18 cellular contexts compared by ENCODE assay signal in genomic region chr3:36701249-36701572, GRCh38.
A peak's percentile ranks its signal among the peaks of the same experiment; 100 is the strongest.
DNase-seq lines count a peak whose midpoint lies in the region; ATAC-seq, FAIRE-seq and TF ChIP-seq lines count a peak whose summit lies in the region.
"Had no signal": no experiment of that assay in that cellular context is flagged by ENCODE, and none has a peak within 500 bp of the region (broad histone marks: within the 10 kb centered on the region; RNA-seq: fewer than 3 reads in every experiment).

No MANE protein-coding gene starts in this region.

- H3K4me1 Mint-ChIP-seq in astrocyte (ENCODE audit: low read depth, unreplicated experiment) (peaks cover 3% of the 10 kb centered on the region), Caco-2 (ENCODE audit: low read depth, unreplicated experiment) (no peaks in the 10 kb centered on the region)
- H3K4me1 Mint-ChIP-seq: activated CD4-positive, alpha-beta T cell treated with anti-CD3 and anti-CD28 coated beads for 36 hours; CD14-positive monocyte; stimulated activated effector memory CD8-positive, alpha-beta T cell treated with anti-CD3 and anti-CD28 coated beads, Interleukin-12 subunit alpha, Interleukin-12 subunit beta, amount 100 ng/mL, for 72 hours had no signal

- POLR2A ChIA-PET in Caco-2 (lab: Charles Lee) = no interaction called here

- H3K9ac ChIP-seq in astrocyte (ENCODE audit: low read length) = peak overlapping the region; percentile 46
- no peak overlapping the region for H3K9ac ChIP-seq in neural cell (ENCODE audit: low read length)

- H3K27ac ChIP-seq in astrocyte (ENCODE audit: low read depth, low read length) (peak overlapping the region; percentile 6), neural cell (ENCODE audit: low read length) (no peak overlapping the region)
- H3K27ac ChIP-seq: heart right ventricle, right lobe of liver, upper lobe of left lung had no signal

- H4K20me1 ChIP-seq in astrocyte (ENCODE audit: insufficient read depth, low read length) = no peaks in the 10 kb centered on the region
- no peaks in the 10 kb centered on the region for H4K20me1 ChIP-seq in neural cell (ENCODE audit: insufficient read depth)

- BruUV-seq in Caco-2 (replicated peaks; lab: Mats Ljungman, UMichigan) = no TSS peak

- no peak for TF ChIP-seq RAD21 in neural cell (conservative IDR thresholded peaks at IDR 0.05)

- H2AFZ ChIP-seq in astrocyte (ENCODE audit: low read depth, low read length) = no peak overlapping the region
- H2AFZ ChIP-seq in neural cell (ENCODE audit: low read depth, low read length) = no peak overlapping the region

- H3K27me3 ChIP-seq in astrocyte (ENCODE audit: insufficient read depth, low read length) (no peaks in the 10 kb centered on the region), neural cell (ENCODE audit: insufficient read depth, low read depth, low read length) (no peaks in the 10 kb centered on the region), Caco-2 (replicated peaks; ENCODE audit: control insufficient read depth, insufficient read depth, low read length) (no peaks in the 10 kb centered on the region)
- H3K27me3 ChIP-seq: heart right ventricle, right lobe of liver, upper lobe of left lung had no signal

- H3K79me2 ChIP-seq in astrocyte (ENCODE audit: insufficient read depth, low read length) = no peaks in the 10 kb centered on the region
- no peaks in the 10 kb centered on the region for H3K79me2 ChIP-seq in neural cell (replicated peaks; ENCODE audit: insufficient read depth, low read length)

- CTCF ChIA-PET in Caco-2 (lab: Charles Lee) = no interaction called here

- intact Hi-C loops in Caco-2 (cut with micrococcal nuclease; ENCODE audit: unreplicated experiment) = loop anchor here (1.0 to 2.0 kb wide), 6 partner anchors 100 to 735 kb away; no protein-coding TSS in a partner anchor

- peak; percentile 14 for DNase-seq in DMS79 (lab: John Stamatoyannopoulos, UW)
- peak; percentile 84 for DNase-seq in NCI-H1105 treated with DMSO at 0.1 percent for 48 hours (lab: John Stamatoyannopoulos, UW)
- no peak for DNase-seq in astrocyte (ENCODE audit: low read depth)
- DNase-seq in Caco-2 = no peak
- no peak for DNase-seq in ureter (ENCODE audit: low spot score)
- DNase-seq: activated T-cell treated with anti-CD3 and anti-CD28 coated beads, Interleukin-2, amount 50 U/mL, for 4 hours had no signal

- peak overlapping the region; percentile 6 for H3K4me2 ChIP-seq in astrocyte (ENCODE audit: low read length)
- no peak overlapping the region for H3K4me2 ChIP-seq in neural cell (ENCODE audit: low read length)

- H3K36me3 Mint-ChIP-seq in astrocyte (ENCODE audit: low read depth, unreplicated experiment) (no peaks in the 10 kb centered on the region), Caco-2 (ENCODE audit: insufficient read depth, unreplicated experiment) (no peaks in the 10 kb centered on the region)
- H3K36me3 Mint-ChIP-seq: CD14-positive monocyte; stimulated activated effector memory CD8-positive, alpha-beta T cell treated with anti-CD3 and anti-CD28 coated beads, Interleukin-12 subunit alpha, Interleukin-12 subunit beta, amount 100 ng/mL, for 72 hours had no signal

- no peaks in the 10 kb centered on the region for H3K36me3 ChIP-seq in astrocyte (ENCODE audit: insufficient read depth, low read length)
- no peaks in the 10 kb centered on the region for H3K36me3 ChIP-seq in neural cell (ENCODE audit: insufficient read depth, low read length)
- no peaks in the 10 kb centered on the region for H3K36me3 ChIP-seq in Caco-2 (ENCODE audit: control insufficient read depth, insufficient read depth, low read length)
- H3K36me3 ChIP-seq: heart right ventricle, right lobe of liver, upper lobe of left lung had no signal

- H3K9me3 ChIP-seq in astrocyte (ENCODE audit: insufficient read depth, low read depth, low read length) = no peaks in the 10 kb centered on the region
- H3K9me3 ChIP-seq in neural cell (ENCODE audit: low read length) = no peaks in the 10 kb centered on the region
- H3K9me3 ChIP-seq in Caco-2 = no peaks in the 10 kb centered on the region
- H3K9me3 ChIP-seq: heart right ventricle, mucosa of descending colon, right lobe of liver, upper lobe of left lung had no signal

- H3K9me3 Mint-ChIP-seq in astrocyte (ENCODE audit: unreplicated experiment) = peaks cover 1% of the 10 kb centered on the region
- no peaks in the 10 kb centered on the region for H3K9me3 Mint-ChIP-seq in Caco-2 (ENCODE audit: unreplicated experiment)
- H3K9me3 Mint-ChIP-seq: activated T-cell treated with anti-CD3 and anti-CD28 coated beads, Interleukin-2, amount 50 U/mL, for 4 hours; stimulated activated effector memory CD8-positive, alpha-beta T cell treated with anti-CD3 and anti-CD28 coated beads, Interleukin-12 subunit alpha, Interleukin-12 subunit beta, amount 100 ng/mL, for 72 hours; T-helper 2 cell treated with Interferon-gamma antibody and Interleukin-4, amounts not matched to agents 5 μg/mL and 100 μg/mL, for 36 hours had no signal

- TF ChIP-seq EP300 in neural cell (conservative IDR thresholded peaks at IDR 0.05; ENCODE audit: poor library complexity, severe bottlenecking) = no peak

- no peak overlapping the region for H3K27ac Mint-ChIP-seq in astrocyte (ENCODE audit: unreplicated experiment)
- no peak overlapping the region for H3K27ac Mint-ChIP-seq in Caco-2 (ENCODE audit: unreplicated experiment)
- H3K27ac Mint-ChIP-seq: activated CD4-positive, alpha-beta T cell treated with anti-CD3 and anti-CD28 coated beads for 36 hours; CD14-positive monocyte; stimulated activated effector memory CD8-positive, alpha-beta T cell treated with anti-CD3 and anti-CD28 coated beads, Interleukin-12 subunit alpha, Interleukin-12 subunit beta, amount 100 ng/mL, for 72 hours; T-helper 2 cell treated with Interferon-gamma antibody and Interleukin-4, amounts not matched to agents 5 μg/mL and 100 μg/mL, for 36 hours had no signal

- H3K9me2 ChIP-seq in neural cell (ENCODE audit: insufficient read depth, low read length) = no peaks in the 10 kb centered on the region

- no peak for ATAC-seq in GM21576 (IDR thresholded peaks at IDR 0.05; ENCODE audit: unreplicated experiment)
- ATAC-seq in GM19324 (IDR thresholded peaks at IDR 0.05; ENCODE audit: low FRiP score, unreplicated experiment) = no peak

- H3K4me3 ChIP-seq in astrocyte (ENCODE audit: insufficient read depth, low read depth, low read length) (no peak overlapping the region), neural cell (ENCODE audit: low read length) (no peak overlapping the region), Caco-2 (ENCODE audit: low read depth, low read length) (no peak overlapping the region)
- H3K4me3 ChIP-seq: heart right ventricle, lung, mucosa of descending colon, right lobe of liver, upper lobe of left lung had no signal

- no peaks in the 10 kb centered on the region for H3K27me3 Mint-ChIP-seq in astrocyte (ENCODE audit: low read depth, unreplicated experiment)
- no peaks in the 10 kb centered on the region for H3K27me3 Mint-ChIP-seq in Caco-2 (ENCODE audit: insufficient read depth, unreplicated experiment)

- no peak overlapping the region for H3K4me3 Mint-ChIP-seq in astrocyte (ENCODE audit: unreplicated experiment)
- no peak overlapping the region for H3K4me3 Mint-ChIP-seq in Caco-2 (ENCODE audit: unreplicated experiment)
- H3K4me3 Mint-ChIP-seq: activated CD4-positive, alpha-beta T cell treated with anti-CD3 and anti-CD28 coated beads for 36 hours; activated T-cell treated with anti-CD3 and anti-CD28 coated beads, Interleukin-2, amount 50 U/mL, for 4 hours; CD14-positive monocyte; stimulated activated effector memory CD8-positive, alpha-beta T cell treated with anti-CD3 and anti-CD28 coated beads, Interleukin-12 subunit alpha, Interleukin-12 subunit beta, amount 100 ng/mL, for 72 hours; T-helper 2 cell treated with Interferon-gamma antibody and Interleukin-4, amounts not matched to agents 5 μg/mL and 100 μg/mL, for 36 hours had no signal

- no peaks in the 10 kb centered on the region for H3F3A ChIP-seq in neural cell (ENCODE audit: insufficient read depth, low read length, poor library complexity, severe bottlenecking)

- FAIRE-seq in astrocyte (lab: Jason Lieb, UNC) = no peak

- TF ChIP-seq CTCF in astrocyte (IDR thresholded peaks at IDR 0.05; ENCODE audit: insufficient read depth, low read depth, low read length) (no peak), neural cell (IDR thresholded peaks at IDR 0.05; ENCODE audit: poor library complexity, severe bottlenecking) (peak; percentile 28), Caco-2 (IDR thresholded peaks at IDR 0.05; ENCODE audit: insufficient read depth in 1 of 2, low read depth in 1 of 2, low read length in 1 of 2, severe bottlenecking in 1 of 2, unreplicated experiment in 1 of 2) (no peak)

- peaks cover 8% of the 10 kb centered on the region for H3K4me1 ChIP-seq in astrocyte (ENCODE audit: insufficient read depth, low read length)
- no peaks in the 10 kb centered on the region for H3K4me1 ChIP-seq in Caco-2
- H3K4me1 ChIP-seq: heart right ventricle, right lobe of liver, upper lobe of left lung had no signal

TF ChIP-seq in neural cell, 6 proteins besides CTCF, POLR2A, EP300 and RAD21:
- no peak for TF ChIP-seq TAF1 (IDR thresholded peaks at IDR 0.05; ENCODE audit: low read depth)
- no peak for TF ChIP-seq EZH2 (IDR thresholded peaks at IDR 0.05; ENCODE audit: borderline replicate concordance, insufficient read depth, low read length, poor library complexity, severe bottlenecking)

Comparison
In these comparisons a context has a peak if more than half of its experiments do, and no peak if none do; other contexts are left out.
1. DNase-seq: peak in DMS79 (single experiment) and NCI-H1105 treated with DMSO at 0.1 percent for 48 hours (single experiment); none in astrocyte (single experiment), Caco-2 (0 of 2) and ureter (single experiment).